8 cellular contexts compared by ENCODE assay signal in the genomic region with DNA sequence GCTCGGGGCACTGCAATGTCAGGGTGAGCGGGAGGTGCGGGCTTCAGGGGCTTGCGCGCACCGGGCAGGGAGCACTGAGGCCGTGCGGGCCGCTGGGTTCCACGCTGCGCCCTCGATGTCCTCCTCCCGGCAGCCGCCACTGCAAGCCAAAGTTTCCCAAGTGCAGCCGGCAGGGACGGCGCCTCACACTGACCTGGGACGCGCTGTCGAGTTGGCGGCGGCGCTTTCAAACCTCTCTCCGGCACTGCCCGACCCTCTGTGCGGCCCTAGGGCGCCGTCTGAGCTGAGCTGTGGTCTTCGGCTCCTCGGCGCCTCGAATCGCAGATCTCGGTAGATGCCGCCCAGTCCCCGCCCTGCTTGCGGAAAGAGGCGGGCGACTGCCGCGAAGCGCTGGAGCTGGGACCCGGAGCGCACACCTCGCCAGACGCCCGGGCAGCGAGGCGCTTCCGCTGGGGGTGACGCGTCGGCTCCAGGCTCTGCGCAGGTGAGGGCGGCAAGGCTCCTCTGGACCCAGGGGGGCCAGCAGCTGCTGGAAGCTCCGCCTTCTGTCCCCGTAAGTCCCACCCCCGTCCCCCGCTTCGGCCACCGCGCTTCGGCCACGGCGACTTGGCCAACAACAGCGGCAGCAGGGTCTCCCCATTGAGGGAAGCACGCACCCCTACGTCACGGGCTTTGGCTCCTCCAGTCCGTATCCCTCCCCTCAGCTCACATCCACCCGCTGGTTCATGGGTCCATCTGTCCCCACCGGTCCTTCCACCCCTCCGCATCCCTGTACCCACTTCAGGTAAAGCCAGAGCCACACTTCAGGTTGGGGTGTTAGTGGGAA. TPM values are rescaled to one million over a fixed set of nuclear protein-coding genes. Genes with fewer than 3 reads are reported as not detected.
DNase-seq lines count a peak whose midpoint lies in the region; ATAC-seq and TF ChIP-seq lines count a peak whose summit lies in the region.

A gene (minus strand): TSS at position 320 of the 826 bp plus-strand sequence. CDS start 10,261 bp downstream, outside the sequence.

- WGBS in heart left ventricle, 4 donors: 2 to 15% (median 3%) methylated on average over 8 to 73 of the region's 73 CpGs
- WGBS in body of pancreas, 2 donors: 3 to 8% methylated on average over 9 to 71 of the region's 73 CpGs

- H3K9me3 Mint-ChIP-seq in activated CD8-positive, alpha-beta T cell treated with anti-CD3 and anti-CD28 coated beads, Interleukin-2, amount 10 ng/mL, durations not matched to agents 7 days and 5 days (ENCODE audit: insufficient read depth): no peaks in the 10 kb centered on the region

- H3K36me3 ChIP-seq in heart left ventricle: no peaks in the 10 kb centered on the region
- H3K36me3 ChIP-seq in body of pancreas (replicated peaks in 1 of 2; ENCODE audit: insufficient read depth in 1 of 2, low read depth in 2 of 2): no peaks in the 10 kb centered on the region

- H3K4me3 Mint-ChIP-seq in activated CD8-positive, alpha-beta T cell treated with anti-CD3 and anti-CD28 coated beads, Interleukin-2, amount 10 ng/mL, durations not matched to agents 7 days and 5 days: peak within 1 kb of the TSS; percentile 60

- peaks cover 6% of the 10 kb centered on the region for H3K4me1 Mint-ChIP-seq in activated CD8-positive, alpha-beta T cell treated with anti-CD3 and anti-CD28 coated beads, Interleukin-2, amount 10 ng/mL, durations not matched to agents 7 days and 5 days (ENCODE audit: low read depth)

- TF ChIP-seq CTCF in heart left ventricle (IDR thresholded peaks at IDR 0.05): no peak
- no peak for TF ChIP-seq CTCF in retinal pigment epithelial cell (conservative IDR thresholded peaks at IDR 0.05; ENCODE audit: low read depth, low read length)
- no peak for TF ChIP-seq CTCF in body of pancreas (IDR thresholded peaks at IDR 0.05)

- H3K4me3 ChIP-seq in heart left ventricle (peak within 1 kb of the TSS in 11 of 12 donors; percentile 6 to 55 (median 26)), retinal pigment epithelial cell (ENCODE audit: low read length) (peak within 1 kb of the TSS; percentile 36), body of pancreas (peak within 1 kb of the TSS in 1 of 2 donors; percentile 15)

- CTCF ChIA-PET in activated CD8-positive, alpha-beta T cell treated with anti-CD3 and anti-CD28 coated beads, Interleukin-2, amount 10 ng/mL, durations not matched to agents 7 days and 5 days (lab: Charles Lee): no interaction called here

- H3K36me3 Mint-ChIP-seq in activated CD8-positive, alpha-beta T cell treated with anti-CD3 and anti-CD28 coated beads, Interleukin-2, amount 10 ng/mL, durations not matched to agents 7 days and 5 days (ENCODE audit: low read depth): no peaks in the 10 kb centered on the region

- H3K27ac ChIP-seq in heart left ventricle: no peak within 1 kb of the TSS
- no peak within 1 kb of the TSS for H3K27ac ChIP-seq in body of pancreas

- ATAC-seq in HG03521 (IDR thresholded peaks at IDR 0.05; ENCODE audit: unreplicated experiment) (peak; percentile 48), heart left ventricle (peak in 1 of 4 donors; percentile 20), body of pancreas (no peak), GM19455 (IDR thresholded peaks at IDR 0.05; ENCODE audit: unreplicated experiment) (no peak)
- peak; percentile 88 for ATAC-seq in activated CD8-positive, alpha-beta T cell treated with anti-CD3 and anti-CD28 coated beads, Interleukin-2, amount 10 ng/mL, durations not matched to agents 7 days and 5 days

- peaks cover 69% of the 10 kb centered on the region for H3K27me3 Mint-ChIP-seq in activated CD8-positive, alpha-beta T cell treated with anti-CD3 and anti-CD28 coated beads, Interleukin-2, amount 10 ng/mL, durations not matched to agents 7 days and 5 days (ENCODE audit: low read depth)

- no peak within 1 kb of the TSS for H3K27ac Mint-ChIP-seq in activated CD8-positive, alpha-beta T cell treated with anti-CD3 and anti-CD28 coated beads, Interleukin-2, amount 10 ng/mL, durations not matched to agents 7 days and 5 days

- H3K27me3 ChIP-seq in heart left ventricle: peaks cover 18 to 87% (median 56%) of the 10 kb centered on the region in 9 donors
- peaks cover 0 to 19% of the 10 kb centered on the region in 2 donors for H3K27me3 ChIP-seq in body of pancreas

- DNase-seq in EL: peak; percentile 39
- peak; percentile 63 for DNase-seq in activated CD8-positive, alpha-beta T cell treated with anti-CD3 and anti-CD28 coated beads, Interleukin-2, amount 10 ng/mL, durations not matched to agents 7 days and 5 days
- DNase-seq in heart left ventricle: peak in 1 of 5 donors; percentile 61
- DNase-seq in retinal pigment epithelial cell (ENCODE audit: low read depth): no peak
- DNase-seq in GDM1 (lab: John Stamatoyannopoulos, UW): no peak
- DNase-seq in body of pancreas: no peak

- intact Hi-C loops in heart left ventricle (cut with DNase I) (no loop called here), body of pancreas (cut with DNase I) (no loop called here)

- peaks cover 0 to 18% (median 6%) of the 10 kb centered on the region in 12 donors for H3K4me1 ChIP-seq in heart left ventricle
- peaks cover 17% of the 10 kb centered on the region for H3K4me1 ChIP-seq in body of pancreas

- TF ChIP-seq POLR2A in heart left ventricle (IDR thresholded peaks at IDR 0.05) (no peak), body of pancreas (IDR thresholded peaks at IDR 0.05) (no peak)

- H3K9me3 ChIP-seq in heart left ventricle (no peaks in the 10 kb centered on the region), body of pancreas (no peaks in the 10 kb centered on the region)

- POLR2A ChIA-PET in activated CD8-positive, alpha-beta T cell treated with anti-CD3 and anti-CD28 coated beads, Interleukin-2, amount 10 ng/mL, durations not matched to agents 7 days and 5 days (lab: Charles Lee): no interaction called here

RNA-seq across cellular contexts. Expression of the gene that starts here (rescaled TPM):
- not detected for total RNA-seq in activated CD8-positive, alpha-beta T cell treated with anti-CD3 and anti-CD28 coated beads, Interleukin-2, amount 10 ng/mL, durations not matched to agents 7 days and 5 days
- total RNA-seq in heart left ventricle (under 1 TPM in 1 of 9 donors, not detected in 8; 0.09 TPM), body of pancreas (not detected)
- polyA plus RNA-seq in heart left ventricle: not detected

Comparison
In these comparisons a context has a peak if more than half of its experiments do, and no peak if none do; other contexts are left out.
1. Peak in DNase-seq and ATAC-seq in activated CD8-positive, alpha-beta T cell treated with anti-CD3 and anti-CD28 coated beads, Interleukin-2, amount 10 ng/mL, durations not matched to agents 7 days and 5 days; RNA of the gene not detected or under 1 TPM.